Comparison of ENCODE assay signal across 8 cellular contexts in genomic region chr11:34250732-34251639, GRCh38.
DNase-seq lines count a peak whose midpoint lies in the region; ATAC-seq and TF ChIP-seq lines count a peak whose summit lies in the region.

No MANE protein-coding gene starts in this region.

- H3K4me2 ChIP-seq in MM.1S (ENCODE audit: low read depth, low read length), result no peak overlapping the region

- H2AFZ ChIP-seq in MM.1S (ENCODE audit: low read length), result peak overlapping the region; percentile 49; the same call in 1 of the 2 replicates

- H3F3A ChIP-seq in MM.1S (ENCODE audit: insufficient read depth, low read length), result no peaks in the 10 kb centered on the region

- H3K27me3 Mint-ChIP-seq in activated CD4-positive, alpha-beta T cell treated with anti-CD3 and anti-CD28 coated beads, Interleukin-2, amount 10 ng/mL, durations not matched to agents 7 days and 5 days, result peaks cover 28% of the 10 kb centered on the region
- H3K27me3 Mint-ChIP-seq in naive B cell, result no peaks in the 10 kb centered on the region

- peaks cover 6% of the 10 kb centered on the region for H3K4me1 ChIP-seq in MM.1S (ENCODE audit: low read length)

- H3K9me2 ChIP-seq in MM.1S (replicated peaks; ENCODE audit: insufficient read depth, low read length), result no peaks in the 10 kb centered on the region

- ATAC-seq in naive B cell (ENCODE audit: low read depth in 2 of 2), result peak; percentile 97 to 99
- ATAC-seq in stimulated activated effector memory CD8-positive, alpha-beta T cell treated with anti-CD3 and anti-CD28 coated beads, Interleukin-12 subunit alpha, Interleukin-12 subunit beta, amount 100 ng/mL, for 72 hours, result peak; percentile 99

- peaks cover 51% of the 10 kb centered on the region for H3K4me1 Mint-ChIP-seq in activated CD4-positive, alpha-beta T cell treated with anti-CD3 and anti-CD28 coated beads, Interleukin-2, amount 10 ng/mL, durations not matched to agents 7 days and 5 days
- peaks cover 31 to 40% (median 35%) of the 10 kb centered on the region in 3 donors for H3K4me1 Mint-ChIP-seq in naive B cell
- H3K4me1 Mint-ChIP-seq in stimulated activated effector memory CD8-positive, alpha-beta T cell treated with anti-CD3 and anti-CD28 coated beads, Interleukin-12 subunit alpha, Interleukin-12 subunit beta, amount 100 ng/mL, for 72 hours, result peaks cover 63% of the 10 kb centered on the region

- H4K20me1 ChIP-seq in MM.1S (ENCODE audit: insufficient read depth, low read length), result no peaks in the 10 kb centered on the region

- DNase-seq in GDM1 (lab: John Stamatoyannopoulos, UW) (peak; percentile 51), H7 (peak; percentile 62), MM.1S (no peak), ecto neural progenitor cell (ENCODE audit: low spot score) (peak; percentile 63), naive B cell (peak; percentile 74), DMS79 (lab: John Stamatoyannopoulos, UW) (no peak)
- DNase-seq in activated CD4-positive, alpha-beta T cell treated with anti-CD3 and anti-CD28 coated beads, Interleukin-2, amount 10 ng/mL, durations not matched to agents 7 days and 5 days, result peak; percentile 71
- peak; percentile 31 to 70 for DNase-seq in stimulated activated effector memory CD8-positive, alpha-beta T cell treated with anti-CD3 and anti-CD28 coated beads, Interleukin-12 subunit alpha, Interleukin-12 subunit beta, amount 100 ng/mL, for 72 hours (ENCODE audit: low spot score in 2 of 2)

- POLR2A ChIA-PET in activated CD4-positive, alpha-beta T cell treated with anti-CD3 and anti-CD28 coated beads, Interleukin-2, amount 10 ng/mL, durations not matched to agents 7 days and 5 days (lab: Charles Lee), result interaction anchor here (0.7 kb wide), 1 partner anchor 8 kb away, joined by 3 read pairs; no protein-coding TSS in a partner anchor

- no peaks in the 10 kb centered on the region for H3K9me3 ChIP-seq in MM.1S (replicated peaks; ENCODE audit: insufficient read depth, low read length)

- H3K9ac ChIP-seq in MM.1S (ENCODE audit: low read length), result no peak overlapping the region

- H3K27ac ChIP-seq in MM.1S (ENCODE audit: low read length), result no peak overlapping the region

- no peak for TF ChIP-seq CTCF in MM.1S (IDR thresholded peaks at IDR 0.05; ENCODE audit: low read length)

- no peaks in the 10 kb centered on the region for H3K36me3 ChIP-seq in H7 (replicated peaks; ENCODE audit: control insufficient read depth, insufficient read depth, low read length)
- H3K36me3 ChIP-seq in MM.1S (replicated peaks; ENCODE audit: insufficient read depth, low read length), result no peaks in the 10 kb centered on the region

- H3K27me3 ChIP-seq in H7 (ENCODE audit: control insufficient read depth, insufficient read depth, low read length), result no peaks in the 10 kb centered on the region
- H3K27me3 ChIP-seq in MM.1S (replicated peaks; ENCODE audit: insufficient read depth, low read length), result no peaks in the 10 kb centered on the region; the same call in 1 of the 2 replicates

- CTCF ChIA-PET in activated CD4-positive, alpha-beta T cell treated with anti-CD3 and anti-CD28 coated beads, Interleukin-2, amount 10 ng/mL, durations not matched to agents 7 days and 5 days (lab: Charles Lee), result interaction anchor here (0.8 to 2.2 kb wide), 6 partner anchors 12 to 177 kb away, joined by 3 to 4 read pairs (median 3); no protein-coding TSS in a partner anchor

- no peaks in the 10 kb centered on the region for H3K9me3 Mint-ChIP-seq in activated CD4-positive, alpha-beta T cell treated with anti-CD3 and anti-CD28 coated beads, Interleukin-2, amount 10 ng/mL, durations not matched to agents 7 days and 5 days
- no peaks in the 10 kb centered on the region for H3K9me3 Mint-ChIP-seq in naive B cell
- H3K9me3 Mint-ChIP-seq in stimulated activated effector memory CD8-positive, alpha-beta T cell treated with anti-CD3 and anti-CD28 coated beads, Interleukin-12 subunit alpha, Interleukin-12 subunit beta, amount 100 ng/mL, for 72 hours, result no peaks in the 10 kb centered on the region

- peak overlapping the region; percentile 63 for H3K27ac Mint-ChIP-seq in activated CD4-positive, alpha-beta T cell treated with anti-CD3 and anti-CD28 coated beads, Interleukin-2, amount 10 ng/mL, durations not matched to agents 7 days and 5 days
- H3K27ac Mint-ChIP-seq in naive B cell, result peak overlapping the region; percentile 84 to 93 (median 89)
- H3K27ac Mint-ChIP-seq in stimulated activated effector memory CD8-positive, alpha-beta T cell treated with anti-CD3 and anti-CD28 coated beads, Interleukin-12 subunit alpha, Interleukin-12 subunit beta, amount 100 ng/mL, for 72 hours, result no peak overlapping the region

- H3K4me3 ChIP-seq in H7 (ENCODE audit: insufficient read depth, low read depth, low read length) (0 out of 2 replicates have a peak overlapping the region, but pooled peaks have one; percentile 4), MM.1S (ENCODE audit: low read length) (no peak overlapping the region)

- peaks cover 4% of the 10 kb centered on the region for H3K36me3 Mint-ChIP-seq in activated CD4-positive, alpha-beta T cell treated with anti-CD3 and anti-CD28 coated beads, Interleukin-2, amount 10 ng/mL, durations not matched to agents 7 days and 5 days (ENCODE audit: low read depth)
- no peaks in the 10 kb centered on the region for H3K36me3 Mint-ChIP-seq in naive B cell
- no peaks in the 10 kb centered on the region for H3K36me3 Mint-ChIP-seq in stimulated activated effector memory CD8-positive, alpha-beta T cell treated with anti-CD3 and anti-CD28 coated beads, Interleukin-12 subunit alpha, Interleukin-12 subunit beta, amount 100 ng/mL, for 72 hours

- H3K4me3 Mint-ChIP-seq in activated CD4-positive, alpha-beta T cell treated with anti-CD3 and anti-CD28 coated beads, Interleukin-2, amount 10 ng/mL, durations not matched to agents 7 days and 5 days, result no peak overlapping the region
- peak overlapping the region; percentile 44 to 91 (median 80) for H3K4me3 Mint-ChIP-seq in naive B cell
- peak overlapping the region; percentile 41 for H3K4me3 Mint-ChIP-seq in stimulated activated effector memory CD8-positive, alpha-beta T cell treated with anti-CD3 and anti-CD28 coated beads, Interleukin-12 subunit alpha, Interleukin-12 subunit beta, amount 100 ng/mL, for 72 hours

- H3K79me2 ChIP-seq in MM.1S (ENCODE audit: low read length), result no peaks in the 10 kb centered on the region

Comparison
In these comparisons a context has a peak if more than half of its experiments do, and no peak if none do; other contexts are left out.
1. DNase-seq: peak in GDM1 (single experiment), H7 (single experiment), activated CD4-positive, alpha-beta T cell treated with anti-CD3 and anti-CD28 coated beads, Interleukin-2, amount 10 ng/mL, durations not matched to agents 7 days and 5 days (single experiment), ecto neural progenitor cell (single experiment), naive B cell (single experiment) and stimulated activated effector memory CD8-positive, alpha-beta T cell treated with anti-CD3 and anti-CD28 coated beads, Interleukin-12 subunit alpha, Interleukin-12 subunit beta, amount 100 ng/mL, for 72 hours (2 of 2); none in MM.1S (single experiment) and DMS79 (single experiment).